In the genomic region with DNA sequence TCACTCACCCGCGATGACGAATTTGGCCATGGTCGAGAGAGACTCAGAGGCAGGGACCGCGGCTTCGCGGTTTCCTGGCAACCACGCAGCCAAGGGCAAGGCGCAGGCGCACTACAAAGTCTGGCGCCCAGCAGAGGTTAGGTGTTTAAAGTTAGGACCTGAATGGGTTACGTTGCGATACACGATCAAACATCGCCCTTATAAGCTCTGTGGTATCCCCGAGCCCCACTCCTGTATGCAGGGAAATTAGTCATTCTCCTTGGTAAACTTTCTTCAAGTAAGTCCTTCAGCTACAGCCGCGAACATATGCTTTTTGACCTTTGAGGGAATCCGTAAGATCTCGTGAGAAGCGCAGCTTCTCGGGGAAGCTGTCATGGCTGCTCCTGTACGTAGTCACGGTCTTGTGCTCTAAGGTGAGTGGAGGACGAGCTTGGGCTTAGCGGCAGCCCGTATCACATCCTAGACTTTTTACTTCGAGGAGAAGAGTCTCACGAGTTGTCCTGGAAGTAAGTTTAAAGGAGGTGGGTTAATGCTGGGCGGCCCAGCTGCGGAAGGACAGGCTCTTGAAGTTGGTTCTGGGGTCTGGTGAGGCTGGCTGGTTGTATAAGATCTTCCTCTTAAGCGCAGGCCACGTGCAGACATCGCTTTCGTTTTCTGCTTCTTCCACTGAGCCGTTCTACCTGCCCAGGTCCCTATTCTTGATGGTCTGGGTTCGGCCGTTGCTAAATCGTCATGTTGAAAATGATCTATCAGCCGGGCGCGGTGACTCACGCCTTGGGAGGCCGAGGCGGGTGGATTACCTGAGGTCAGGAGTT, we compare ENCODE assay signal across 8 cellular contexts. TPM values are rescaled to one million over a fixed set of nuclear protein-coding genes. Genes with fewer than 3 reads are reported as not detected.
DNase-seq lines count a peak whose midpoint lies in the region; ATAC-seq, FAIRE-seq and TF ChIP-seq lines count a peak whose summit lies in the region.

A gene (plus strand): TSS at position 365 of the 815 bp plus-strand sequence. CDS start 1,088 bp downstream, outside the sequence.
A gene (minus strand): TSS at position 87 of the 815 bp plus-strand sequence. CDS start 57 bp downstream, at position 30.

- ATAC-seq in GM19468 (IDR thresholded peaks at IDR 0.05; ENCODE audit: extremely low read depth, unreplicated experiment) = peak; percentile 94

- no peak within 1 kb of the TSS for H3K23ac ChIP-seq in H1 (ENCODE audit: insufficient read length)
- H3K23ac ChIP-seq in mesenchymal stem cell (ENCODE audit: low read length in 2 of 2) = peak within 1 kb of the TSS in 1 of 2 experiments; percentile 91

- H3K9me3 ChIP-seq in H1 (ENCODE audit: insufficient read depth in 2 of 2, low read depth in 1 of 2, low read length in 1 of 2) (no peaks in the 10 kb centered on the region), mesenchymal stem cell (ENCODE audit: control insufficient read depth, low read length) (no peaks in the 10 kb centered on the region)

- peak; percentile 92 for TF ChIP-seq POLR2A in H1 (IDR thresholded peaks at IDR 0.05; ENCODE audit: control extremely low read depth in 1 of 2, low read depth in 2 of 2, low read length in 2 of 2)

- peaks cover 0 to 1% of the 10 kb centered on the region in 2 experiments for H4K20me1 ChIP-seq in H1 (replicated peaks in 1 of 2; ENCODE audit: control insufficient read depth in 1 of 2, insufficient read depth in 2 of 2, low read length in 2 of 2)

- H3K36me3 ChIP-seq in H1 (ENCODE audit: control insufficient read depth in 2 of 4, insufficient read depth in 4 of 4, low read length in 3 of 4) = peaks cover 3 to 20% (median 4%) of the 10 kb centered on the region in 4 experiments; a peak in 4 of 8 replicates
- peaks cover 0 to 36% of the 10 kb centered on the region in 2 experiments for H3K36me3 ChIP-seq in mesenchymal stem cell (ENCODE audit: control insufficient read depth in 1 of 2, insufficient read depth in 2 of 2, low read depth in 1 of 2, low read length in 2 of 2)

- POLR2A ChIA-PET in H1 (lab: Charles Lee; ENCODE audit: partially characterized antibody) = interaction anchor here (0.7 to 1.7 kb wide), 10 partner anchors 9 to 112 kb away, joined by 3 to 5 read pairs (median 3); no protein-coding TSS in a partner anchor

- peak within 1 kb of the TSS; percentile 92; the same call in 1 of the 2 replicates for H2BK15ac ChIP-seq in H1 (ENCODE audit: low read length)
- H2BK15ac ChIP-seq in mesenchymal stem cell (ENCODE audit: low read depth, poor library complexity, severe bottlenecking) = peak within 1 kb of the TSS; percentile 95

- WGBS in H1 (ENCODE audit: extremely low coverage in 1 of 2, insufficient coverage in 1 of 2, insufficient read length in 1 of 2, insufficient replicate concordance in 2 of 2, low coverage in 1 of 2, low lambda C conversion rate in 2 of 2, missing lambda C conversion rate in 1 of 2), 2 experiments = 1% methylated on average over 46 of the region's 46 CpGs; no CpG with 5 or more reads in 1 of the 2 experiments
- WGBS in mesenchymal stem cell = under 1% methylated on average over 46 of the region's 46 CpGs

- TF ChIP-seq EP300 in H1 (IDR thresholded peaks at IDR 0.05; ENCODE audit: borderline replicate concordance in 1 of 2, low read depth in 2 of 2, low read length in 2 of 2) = no peak

- H3K4ac ChIP-seq in H1 (replicated peaks; ENCODE audit: insufficient read length, low read depth, low read length) (peak within 1 kb of the TSS; percentile 71), mesenchymal stem cell (ENCODE audit: low read depth in 1 of 2, low read length in 2 of 2) (peak within 1 kb of the TSS; percentile 35 to 93)

- H4K91ac ChIP-seq in H1 (replicated peaks; ENCODE audit: insufficient read length, low read length) = peak within 1 kb of the TSS; percentile 87
- H4K91ac ChIP-seq in mesenchymal stem cell (ENCODE audit: low read length) = peak within 1 kb of the TSS; percentile 81

- peak within 1 kb of the TSS; percentile 99 for H3K18ac ChIP-seq in H1 (ENCODE audit: extremely low read depth, low read length)
- H3K18ac ChIP-seq in mesenchymal stem cell (ENCODE audit: low read depth in 1 of 2, low read length in 2 of 2) = peak within 1 kb of the TSS; percentile 75 to 83

- H2AFZ ChIP-seq in H1 (ENCODE audit: low read length) (peak within 1 kb of the TSS; percentile 100), mesenchymal stem cell (ENCODE audit: low read depth, low read length) (peak within 1 kb of the TSS; percentile 84)

- no peak for TF ChIP-seq RAD21 in H1 (IDR thresholded peaks at IDR 0.05 in 1 of 2, conservative IDR thresholded peaks at IDR 0.05 in 1 of 2; ENCODE audit: low read depth in 2 of 2, low read length in 2 of 2)

- H3K14ac ChIP-seq in H1 (ENCODE audit: insufficient read length) = peak within 1 kb of the TSS; percentile 74
- peak within 1 kb of the TSS in 1 of 2 experiments; percentile 81 for H3K14ac ChIP-seq in mesenchymal stem cell (ENCODE audit: low read length in 2 of 2)

- peak; percentile 76 for FAIRE-seq in H1 (lab: Jason Lieb, UNC)

- peak within 1 kb of the TSS; percentile 92 for H4K5ac ChIP-seq in H1 (ENCODE audit: insufficient read length, low read depth, low read length)

- peaks cover 6% of the 10 kb centered on the region for H3K23me2 ChIP-seq in H1 (ENCODE audit: low read depth, low read length)

- peak within 1 kb of the TSS; percentile 70 for H3K56ac ChIP-seq in H1 (replicated peaks; ENCODE audit: insufficient read length, low read depth, low read length)

- no peak within 1 kb of the TSS for H2BK20ac ChIP-seq in H1 (ENCODE audit: low read length)

- H3K79me2 ChIP-seq in H1 (ENCODE audit: control insufficient read depth in 1 of 2, insufficient read depth in 2 of 2, low read length in 2 of 2) = peaks cover 0 to 28% of the 10 kb centered on the region in 2 experiments; a peak in 3 of 4 replicates

- H3K9ac ChIP-seq in H1 (replicated peaks in 1 of 4; ENCODE audit: extremely low read depth in 1 of 4, low read depth in 3 of 4, low read length in 3 of 4) (peak within 1 kb of the TSS; percentile 80 to 98 (median 92)), mesenchymal stem cell (ENCODE audit: low read length) (peak within 1 kb of the TSS; percentile 100)

- DNase-seq in CMK (ENCODE audit: low read depth) (peak; percentile 49), HS-5 (ENCODE audit: low read depth) (peak; percentile 98), H1 (ENCODE audit: low read depth in 1 of 2, low spot score in 2 of 2) (peak; percentile 57 to 87), mesenchymal stem cell (peak; percentile 98)
- peak; percentile 76 for DNase-seq in NK-92 treated with Interleukin-12 subunit alpha and Interleukin-12 subunit beta, amount 100 ng/mL, for 24 hours (lab: John Stamatoyannopoulos, UW)
- peak; percentile 70 to 79 (median 70) for DNase-seq in activated CD8-positive, alpha-beta memory T cell treated with anti-CD3 and anti-CD28 coated beads for 48 hours (ENCODE audit: low read depth in 2 of 3, low spot score in 2 of 3)
- peak; percentile 79 for DNase-seq in stimulated activated CD8-positive, alpha-beta memory T cell treated with anti-CD3 and anti-CD28 coated beads, Interleukin-12 subunit alpha, Interleukin-12 subunit beta, amount 100 ng/mL, for 24 hours (ENCODE audit: extremely low read depth)

- no peak within 1 kb of the TSS for H2BK120ac ChIP-seq in H1 (replicated peaks; ENCODE audit: low read depth, low read length)
- no peak within 1 kb of the TSS for H2BK120ac ChIP-seq in mesenchymal stem cell (ENCODE audit: low read depth, low read length)

- H2BK12ac ChIP-seq in H1 (ENCODE audit: low read depth, low read length) (peak within 1 kb of the TSS; percentile 91; the same call in 1 of the 2 replicates), mesenchymal stem cell (ENCODE audit: low read length in 2 of 2) (no peak within 1 kb of the TSS)

- H4K8ac ChIP-seq in H1 (ENCODE audit: extremely low read depth, insufficient read depth, low read length) = peak within 1 kb of the TSS; percentile 99
- H4K8ac ChIP-seq in mesenchymal stem cell (ENCODE audit: low read length) = peak within 1 kb of the TSS; percentile 92

- H3K4me3 ChIP-seq in H1 (ENCODE audit: extremely low read depth in 1 of 4, insufficient read depth in 2 of 4, low read depth in 3 of 4, low read length in 4 of 4) = peak within 1 kb of the TSS; percentile 85 to 98 (median 92)
- peak within 1 kb of the TSS; percentile 74 to 98 for H3K4me3 ChIP-seq in mesenchymal stem cell (ENCODE audit: insufficient read depth in 1 of 2, low read depth in 1 of 2, low read length in 2 of 2)

- CTCF ChIA-PET in H1 (lab: Charles Lee; ENCODE audit: partially characterized antibody) = interaction anchor here (0.6 to 2.8 kb wide), 2 partner anchors 16 to 339 kb away, joined by 3 to 18 read pairs; no protein-coding TSS in a partner anchor

- no peak for TF ChIP-seq CTCF in H1 (IDR thresholded peaks at IDR 0.05; ENCODE audit: control extremely low read depth in 1 of 3, insufficient read depth in 1 of 3, low read depth in 1 of 3, low read length in 3 of 3)

- H3K4me2 ChIP-seq in H1 (ENCODE audit: insufficient read depth in 1 of 2, low read depth in 2 of 2, low read length in 2 of 2) (peak within 1 kb of the TSS; percentile 72 to 91), mesenchymal stem cell (ENCODE audit: low read length, poor library complexity, severe bottlenecking) (peak within 1 kb of the TSS; percentile 71)

- H3K27ac ChIP-seq in H1 (ENCODE audit: low read depth, low read length) (peak within 1 kb of the TSS; percentile 82), mesenchymal stem cell (ENCODE audit: low read length, poor library complexity, severe bottlenecking) (peak within 1 kb of the TSS; percentile 89)

- H3K4me1 ChIP-seq in H1 (replicated peaks in 1 of 4; ENCODE audit: control insufficient read depth in 3 of 4, insufficient read depth in 4 of 4, low read length in 3 of 4) (no peaks in the 10 kb centered on the region), mesenchymal stem cell (ENCODE audit: control insufficient read depth, insufficient read depth, low read depth, low read length) (peaks cover 3% of the 10 kb centered on the region)

- H2BK5ac ChIP-seq in H1 (ENCODE audit: low read depth, low read length) = peak within 1 kb of the TSS; percentile 91
- H2BK5ac ChIP-seq in mesenchymal stem cell (ENCODE audit: low read depth, low read length, poor library complexity, severe bottlenecking) = peak within 1 kb of the TSS; percentile 19

- H3K79me1 ChIP-seq in H1 (ENCODE audit: low read depth, low read length) (peaks cover 4% of the 10 kb centered on the region; the same call in 1 of the 2 replicates), mesenchymal stem cell (replicated peaks; ENCODE audit: low read length, poor library complexity, severe bottlenecking) (peaks cover 15% of the 10 kb centered on the region)

- H3K27me3 ChIP-seq in H1 (replicated peaks in 1 of 4; ENCODE audit: control insufficient read depth in 3 of 4, extremely low read depth in 1 of 4, insufficient read depth in 3 of 4, low read length in 3 of 4) (no peaks in the 10 kb centered on the region), mesenchymal stem cell (ENCODE audit: control insufficient read depth in 1 of 2, insufficient read depth in 1 of 2, low read length in 2 of 2) (peaks cover 9 to 10% of the 10 kb centered on the region in 2 experiments)

- H2AK5ac ChIP-seq in H1 (ENCODE audit: low read depth, low read length) (no peak within 1 kb of the TSS), mesenchymal stem cell (ENCODE audit: low read length, severe bottlenecking) (no peak within 1 kb of the TSS)

RNA-seq across cellular contexts. Expression of the first gene that starts in this region (rescaled TPM):
- total RNA-seq in H1 (2021; fragmentation: NEBNext Ultra II Directional; extraction: Animal tissue kit (Norgen Biotek cat#: 25700)) = 37.9 and 38.5 TPM in 2 replicates
- 19.9 and 35.7 TPM in 2 replicates for polyA plus RNA-seq in H1 (2011; rRNA removed)
- polyA plus RNA-seq in H1 (2011; cell fraction: cytosol; rRNA removed) = 27.2 TPM
- 25.4 TPM for polyA plus RNA-seq in H1 (2011; cell fraction: nucleus; rRNA removed)
- 21.1 to 33.4 TPM (median 26.1 TPM) in 4 replicates for polyA plus RNA-seq in H1 (2012, experiment 1 of 2)
- polyA plus RNA-seq in H1 (2012, experiment 2 of 2) = 2.0 TPM
- 32.8 TPM for polyA plus RNA-seq in H1 (2013, experiment 1 of 2)
- polyA plus RNA-seq in H1 (2013, experiment 2 of 2) = 29.4 TPM
- 50.4 and 65.5 TPM in 2 replicates for polyA minus RNA-seq in H1 (2011; rRNA and poly(A)+ RNA removed)
- 18.4 TPM for polyA minus RNA-seq in H1 (2011; cell fraction: cytosol; rRNA and poly(A)+ RNA removed)
- polyA minus RNA-seq in H1 (2011; cell fraction: nucleus; rRNA and poly(A)+ RNA removed) = 35.4 TPM
- 11.9 TPM for polyA plus RNA-seq in mesenchymal stem cell (2013, experiment 1 of 2)
- 12.3 TPM for polyA plus RNA-seq in mesenchymal stem cell (2013, experiment 2 of 2)

RNA-seq across cellular contexts. Expression of the second gene that starts in this region (rescaled TPM):
- 2.1 and 2.7 TPM in 2 replicates for total RNA-seq in H1 (2021; fragmentation: NEBNext Ultra II Directional; extraction: Animal tissue kit (Norgen Biotek cat#: 25700))
- polyA plus RNA-seq in H1 (2011; rRNA removed) = 0.89 and 1.5 TPM in 2 replicates
- polyA plus RNA-seq in H1 (2011; cell fraction: cytosol; rRNA removed) = 2.6 TPM
- 1.00 TPM for polyA plus RNA-seq in H1 (2011; cell fraction: nucleus; rRNA removed)
- polyA plus RNA-seq in H1 (2012, experiment 1 of 2) = 2.0 to 5.6 TPM (median 2.6 TPM) in 4 replicates
- polyA plus RNA-seq in H1 (2012, experiment 2 of 2) = 0.43 TPM
- 1.2 TPM for polyA plus RNA-seq in H1 (2013, experiment 1 of 2)
- polyA plus RNA-seq in H1 (2013, experiment 2 of 2) = 0.90 TPM
- 1.7 and 2.2 TPM in 2 replicates for polyA minus RNA-seq in H1 (2011; rRNA and poly(A)+ RNA removed)
- 1.2 TPM for polyA minus RNA-seq in H1 (2011; cell fraction: cytosol; rRNA and poly(A)+ RNA removed)
- 1.5 TPM for polyA minus RNA-seq in H1 (2011; cell fraction: nucleus; rRNA and poly(A)+ RNA removed)
- polyA plus RNA-seq in mesenchymal stem cell (2013, experiment 1 of 2) = 0.40 TPM
- polyA plus RNA-seq in mesenchymal stem cell (2013, experiment 2 of 2) = 0.42 TPM

Comparison
In these comparisons a context has a peak if more than half of its experiments do, and no peak if none do; other contexts are left out.
1. Peak in every context shown above with its lines: DNase-seq, ATAC-seq, H3K4me3 ChIP-seq and H3K27ac ChIP-seq.